20 cellular contexts compared by ENCODE assay signal in genomic region chr3:48226959-48227358, GRCh38. TPM values are rescaled to one million over a fixed set of nuclear protein-coding genes. Genes with fewer than 3 reads are reported as not detected.
DNase-seq lines count a peak whose midpoint lies in the region; ATAC-seq, FAIRE-seq and TF ChIP-seq lines count a peak whose summit lies in the region.
"Had no signal": no experiment of that assay in that cellular context is flagged by ENCODE, and none has a peak within 500 bp of the region (broad histone marks: within the 10 kb centered on the region; RNA-seq: fewer than 3 reads in every experiment).

No MANE protein-coding gene starts in this region.

- ATAC-seq in memory B cell (ENCODE audit: low read depth) (peak; percentile 61), HG02763 (IDR thresholded peaks at IDR 0.05; ENCODE audit: unreplicated experiment) (no peak)
- ATAC-seq: K562, Panc1 had no signal

- H3K4me1 ChIP-seq in Peyer's patch = peaks cover 0 to 18% (median 2%) of the 10 kb centered on the region in 4 donors

- H3K4me3 ChIP-seq in Peyer's patch = no peak overlapping the region
- H3K4me3 ChIP-seq: K562 had no signal

- H3K4me1 Mint-ChIP-seq in memory B cell (peaks cover 43% of the 10 kb centered on the region), type B pancreatic cell (ENCODE audit: unreplicated experiment) (no peaks in the 10 kb centered on the region)
- H3K4me1 Mint-ChIP-seq: CD4-positive, CD25-positive, alpha-beta regulatory T cell had no signal

- no peaks in the 10 kb centered on the region for H3K36me3 ChIP-seq in Peyer's patch

- no peaks in the 10 kb centered on the region for H3K9me3 ChIP-seq in Peyer's patch
- H3K9me3 ChIP-seq: SK-N-SH had no signal

- peak overlapping the region; percentile 74 for H3K27ac Mint-ChIP-seq in memory B cell
- H3K27ac Mint-ChIP-seq in type B pancreatic cell = no peak overlapping the region
- H3K27ac Mint-ChIP-seq: CD4-positive, CD25-positive, alpha-beta regulatory T cell had no signal

- H3K9me3 Mint-ChIP-seq in memory B cell (no peaks in the 10 kb centered on the region), type B pancreatic cell (no peaks in the 10 kb centered on the region)
- H3K9me3 Mint-ChIP-seq: CD4-positive, CD25-positive, alpha-beta regulatory T cell had no signal

- DNase-seq in AG08396 (ENCODE audit: low spot score) = peak; percentile 1
- no peak for DNase-seq in GM12892 (ENCODE audit: insufficient read length)
- peak in 2 of 3 donors; percentile 66 to 69 for DNase-seq in Peyer's patch
- no peak for DNase-seq in memory B cell (ENCODE audit: low spot score in 2 of 2)
- no peak for DNase-seq in NCI-H2107 treated with DMSO at 0.1 percent for 48 hours (lab: John Stamatoyannopoulos, UW; ENCODE audit: unreplicated experiment)
- DNase-seq in type B pancreatic cell (ENCODE audit: extremely low spot score, unreplicated experiment) = no peak
- DNase-seq in COR-L47 (lab: John Stamatoyannopoulos, UW) = no peak
- DNase-seq: CD4-positive, CD25-positive, alpha-beta regulatory T cell; DMS79 treated with DMSO at 0.1 percent for 48 hours; GF-D8; NCI-H345; NCI-H69; NK-92 treated with Interleukin-12 subunit alpha and Interleukin-12 subunit beta, amount 100 ng/mL, for 24 hours; Right ventricle myocardium superior; SK-N-SH had no signal

- no peak for TF ChIP-seq CTCF in Peyer's patch (IDR thresholded peaks at IDR 0.05)
- TF ChIP-seq CTCF in type B pancreatic cell (conservative IDR thresholded peaks at IDR 0.05) = no peak

- H3K4me3 Mint-ChIP-seq in memory B cell (peak overlapping the region; percentile 53), type B pancreatic cell (no peak overlapping the region)
- H3K4me3 Mint-ChIP-seq: CD4-positive, CD25-positive, alpha-beta regulatory T cell had no signal

- no peaks in the 10 kb centered on the region for H3K27me3 ChIP-seq in Peyer's patch

- H3K36me3 Mint-ChIP-seq in memory B cell (no peaks in the 10 kb centered on the region), type B pancreatic cell (no peaks in the 10 kb centered on the region)
- H3K36me3 Mint-ChIP-seq: CD4-positive, CD25-positive, alpha-beta regulatory T cell had no signal

- H3K27me3 Mint-ChIP-seq in memory B cell (no peaks in the 10 kb centered on the region), type B pancreatic cell (peaks cover 4% of the 10 kb centered on the region)

- TF ChIP-seq POLR2A in GM12892 (IDR thresholded peaks at IDR 0.05; ENCODE audit: low read depth, low read length) (no peak), Peyer's patch (IDR thresholded peaks at IDR 0.05) (no peak)

- peak; percentile 56 for FAIRE-seq in GM12892 (lab: Jason Lieb, UNC)
- FAIRE-seq: A204.1, HTR-8/SVneo, K562 had no signal

- peak overlapping the region in 1 of 4 donors; percentile 74 for H3K27ac ChIP-seq in Peyer's patch

RNA-seq across cellular contexts. Expression of gene CAMP, which starts 3.7 kb away (rescaled TPM):
- polyA plus RNA-seq in GM12892 (2012; ENCODE audit: missing spikeins) = 5.7 TPM
- not detected for total RNA-seq in Peyer's patch
- total RNA-seq in type B pancreatic cell (ENCODE audit: low replicate concordance) = not detected in 2 replicates
- total RNA-seq: CD4-positive, CD25-positive, alpha-beta regulatory T cell; Right ventricle myocardium superior had no signal
- polyA plus RNA-seq: CD4-positive, CD25-positive, alpha-beta regulatory T cell; K562; SK-N-SH had no signal

RNA-seq across cellular contexts. Expression of gene ZNF589, which starts 13.9 kb away (rescaled TPM):
- polyA plus RNA-seq in GM12892 (2012; ENCODE audit: missing spikeins) = 24.5 TPM
- total RNA-seq in Peyer's patch = 10 to 100 TPM in 3 of 4 donors, 1 to 10 TPM in 1; 5.6 to 91.6 (median 14.6) TPM
- 15.9 and 19.5 TPM in 2 replicates for total RNA-seq in type B pancreatic cell (ENCODE audit: low replicate concordance)

RNA-seq across cellular contexts. Expression of gene CDC25A, which starts 38.7 kb away (rescaled TPM):
- 13.1 TPM for polyA plus RNA-seq in GM12892 (2012; ENCODE audit: missing spikeins)
- total RNA-seq in Peyer's patch (10 to 100 TPM in 1 of 4 donors, 1 to 10 TPM in 3; 3.3 to 10.4 (median 6.3) TPM), type B pancreatic cell (ENCODE audit: low replicate concordance) (13.0 and 28.0 TPM in 2 replicates)

Comparison
In these comparisons a context has a peak if more than half of its experiments do, and no peak if none do; other contexts are left out.
1. DNase-seq: peak in AG08396 (single experiment) and Peyer's patch (2 of 3); none in GM12892 (single experiment), memory B cell (0 of 2), NCI-H2107 treated with DMSO at 0.1 percent for 48 hours (single experiment), type B pancreatic cell (single experiment) and COR-L47 (single experiment).